11 cellular contexts compared by ENCODE assay signal in genomic region chr9:126724226-126724625, GRCh38.
DNase-seq lines count a peak whose midpoint lies in the region; ATAC-seq lines count a peak whose summit lies in the region.
"Had no signal": no experiment of that assay in that cellular context is flagged by ENCODE, and none has a peak within 500 bp of the region (broad histone marks: within the 10 kb centered on the region; RNA-seq: fewer than 3 reads in every experiment).

No MANE protein-coding gene starts in this region.

- H3K4me1 Mint-ChIP-seq in activated naive CD4-positive, alpha-beta T cell treated with anti-CD3 and anti-CD28 coated beads for 36 hours (ENCODE audit: low read depth), result peaks cover 29% of the 10 kb centered on the region
- peaks cover 33% of the 10 kb centered on the region for H3K4me1 Mint-ChIP-seq in T-helper 17 cell
- peaks cover 36 to 40% of the 10 kb centered on the region in 2 donors for H3K4me1 Mint-ChIP-seq in effector memory CD8-positive, alpha-beta T cell (ENCODE audit: low read depth in 2 of 2)
- peaks cover 41% of the 10 kb centered on the region for H3K4me1 Mint-ChIP-seq in stimulated activated effector memory CD8-positive, alpha-beta T cell treated with anti-CD3 and anti-CD28 coated beads, Interleukin-12 subunit alpha, Interleukin-12 subunit beta, amount 100 ng/mL, for 72 hours

- peak overlapping the region; percentile 84 for H3K4me3 Mint-ChIP-seq in activated naive CD4-positive, alpha-beta T cell treated with anti-CD3 and anti-CD28 coated beads for 36 hours
- H3K4me3 Mint-ChIP-seq in T-helper 17 cell, result peak overlapping the region; percentile 90
- peak overlapping the region; percentile 82 to 88 for H3K4me3 Mint-ChIP-seq in effector memory CD8-positive, alpha-beta T cell
- H3K4me3 Mint-ChIP-seq in stimulated activated effector memory CD8-positive, alpha-beta T cell treated with anti-CD3 and anti-CD28 coated beads, Interleukin-12 subunit alpha, Interleukin-12 subunit beta, amount 100 ng/mL, for 72 hours, result peak overlapping the region; percentile 75

- peaks cover 2% of the 10 kb centered on the region for H3K9me3 Mint-ChIP-seq in activated naive CD4-positive, alpha-beta T cell treated with anti-CD3 and anti-CD28 coated beads for 36 hours
- no peaks in the 10 kb centered on the region for H3K9me3 Mint-ChIP-seq in effector memory CD8-positive, alpha-beta T cell
- H3K9me3 Mint-ChIP-seq in stimulated activated effector memory CD8-positive, alpha-beta T cell treated with anti-CD3 and anti-CD28 coated beads, Interleukin-12 subunit alpha, Interleukin-12 subunit beta, amount 100 ng/mL, for 72 hours, result no peaks in the 10 kb centered on the region

- no peaks in the 10 kb centered on the region for H3K36me3 Mint-ChIP-seq in activated naive CD4-positive, alpha-beta T cell treated with anti-CD3 and anti-CD28 coated beads for 36 hours (ENCODE audit: low read depth)
- H3K36me3 Mint-ChIP-seq in T-helper 17 cell (ENCODE audit: low read depth), result no peaks in the 10 kb centered on the region
- peaks cover 20% of the 10 kb centered on the region for H3K36me3 Mint-ChIP-seq in effector memory CD8-positive, alpha-beta T cell (ENCODE audit: insufficient read depth)
- H3K36me3 Mint-ChIP-seq in stimulated activated effector memory CD8-positive, alpha-beta T cell treated with anti-CD3 and anti-CD28 coated beads, Interleukin-12 subunit alpha, Interleukin-12 subunit beta, amount 100 ng/mL, for 72 hours, result peaks cover 6% of the 10 kb centered on the region

- CTCF ChIA-PET in activated naive CD4-positive, alpha-beta T cell treated with anti-CD3 and anti-CD28 coated beads for 36 hours (lab: Charles Lee), result interaction anchor here (1.1 to 1.6 kb wide), 2 partner anchors 17 to 21 kb away, joined by 3 read pairs; no protein-coding TSS in a partner anchor

- ATAC-seq in T-helper 17 cell (no peak), HG03108 (IDR thresholded peaks at IDR 0.05; ENCODE audit: unreplicated experiment) (no peak), HG03378 (IDR thresholded peaks at IDR 0.05; ENCODE audit: unreplicated experiment) (no peak)
- ATAC-seq in effector memory CD8-positive, alpha-beta T cell (replicated peaks), result no peak
- no peak for ATAC-seq in stimulated activated effector memory CD8-positive, alpha-beta T cell treated with anti-CD3 and anti-CD28 coated beads, Interleukin-12 subunit alpha, Interleukin-12 subunit beta, amount 100 ng/mL, for 72 hours

- intact Hi-C loops in activated naive CD4-positive, alpha-beta T cell treated with anti-CD3 and anti-CD28 coated beads for 36 hours (cut with micrococcal nuclease), result loop anchor here (5.0 kb wide), 1 partner anchor 663 kb away; no protein-coding TSS in a partner anchor

- H3K9me3 ChIP-seq in T-helper 17 cell (ENCODE audit: control insufficient read depth, low read length, poor library complexity, severe bottlenecking), result no peaks in the 10 kb centered on the region

- H3K27me3 Mint-ChIP-seq in activated naive CD4-positive, alpha-beta T cell treated with anti-CD3 and anti-CD28 coated beads for 36 hours (ENCODE audit: low read depth), result no peaks in the 10 kb centered on the region
- H3K27me3 Mint-ChIP-seq in T-helper 17 cell, result no peaks in the 10 kb centered on the region
- no peaks in the 10 kb centered on the region for H3K27me3 Mint-ChIP-seq in effector memory CD8-positive, alpha-beta T cell

- no peak overlapping the region for H3K27ac Mint-ChIP-seq in activated naive CD4-positive, alpha-beta T cell treated with anti-CD3 and anti-CD28 coated beads for 36 hours
- H3K27ac Mint-ChIP-seq in T-helper 17 cell, result peak overlapping the region; percentile 82
- peak overlapping the region; percentile 95 to 97 for H3K27ac Mint-ChIP-seq in effector memory CD8-positive, alpha-beta T cell
- peak overlapping the region; percentile 93 for H3K27ac Mint-ChIP-seq in stimulated activated effector memory CD8-positive, alpha-beta T cell treated with anti-CD3 and anti-CD28 coated beads, Interleukin-12 subunit alpha, Interleukin-12 subunit beta, amount 100 ng/mL, for 72 hours

- no peak for DNase-seq in activated naive CD4-positive, alpha-beta T cell treated with anti-CD3 and anti-CD28 coated beads for 36 hours
- no peak for DNase-seq in activated naive CD4-positive, alpha-beta T cell treated with anti-CD3 and anti-CD28 coated beads, Interleukin-2, amount 50 U/mL, for 16 hours
- no peak for DNase-seq in T-helper 17 cell
- no peak for DNase-seq in effector memory CD8-positive, alpha-beta T cell
- DNase-seq in stimulated activated effector memory CD8-positive, alpha-beta T cell treated with anti-CD3 and anti-CD28 coated beads, Interleukin-12 subunit alpha, Interleukin-12 subunit beta, amount 100 ng/mL, for 72 hours (ENCODE audit: low spot score in 2 of 2), result peak in 1 of 2 donors; percentile 49
- no peak for DNase-seq in RPMI8226
- DNase-seq: activated effector memory CD4-positive, alpha-beta T cell treated with anti-CD3 and anti-CD28 coated beads, Interleukin-2, amount 50 U/mL, for 16 hours; effector CD8-positive, alpha-beta T cell; T1000 had no signal
